8 cellular contexts compared by ENCODE assay signal in the genomic region with DNA sequence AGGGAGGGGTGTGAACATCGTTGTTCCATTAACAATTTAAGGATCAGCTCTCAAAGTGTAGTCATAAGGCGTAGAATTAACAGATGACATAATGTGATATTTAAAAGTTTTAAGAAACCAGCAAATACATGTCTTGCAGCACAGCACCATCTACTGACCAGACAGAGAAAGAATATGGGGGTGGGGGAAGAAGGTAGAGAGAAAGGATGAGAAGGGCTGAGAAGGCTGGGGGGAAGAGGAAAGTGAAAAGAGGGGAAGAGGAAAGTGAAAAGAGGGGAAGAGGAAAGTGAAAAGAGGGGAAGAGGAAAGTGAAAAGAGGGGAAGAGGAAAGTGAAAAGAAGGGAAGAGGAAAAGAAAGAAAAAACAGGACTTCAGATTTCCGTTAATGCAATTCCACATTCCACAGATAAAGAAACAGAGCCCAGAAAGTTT.
DNase-seq lines count a peak whose midpoint lies in the region; ATAC-seq, FAIRE-seq and TF ChIP-seq lines count a peak whose summit lies in the region.

No MANE protein-coding gene starts in this region.

- H3K9me3 Mint-ChIP-seq in astrocyte (ENCODE audit: unreplicated experiment) = no peaks in the 10 kb centered on the region

- H3K4me1 Mint-ChIP-seq in astrocyte (ENCODE audit: low read depth, unreplicated experiment) = peaks cover 19% of the 10 kb centered on the region

- DNase-seq in DMS53 (lab: John Stamatoyannopoulos, UW) = peak; percentile 82
- DNase-seq in NCI-H345 (lab: John Stamatoyannopoulos, UW) = peak; percentile 58
- peak; percentile 75 for DNase-seq in astrocyte (ENCODE audit: low read depth)
- DNase-seq in iris pigment epithelial cell (ENCODE audit: low read depth) = peak; percentile 73
- no peak for DNase-seq in aorta
- no peak for DNase-seq in T1000 (lab: John Stamatoyannopoulos, UW)

- ATAC-seq in HG02759 (IDR thresholded peaks at IDR 0.05; ENCODE audit: unreplicated experiment) = peak; percentile 75
- peak; percentile 84 for ATAC-seq in aorta (ENCODE audit: low FRiP score)
- no peak for ATAC-seq in GM21447 (IDR thresholded peaks at IDR 0.05; ENCODE audit: unreplicated experiment)

- no peak overlapping the region for H3K9ac ChIP-seq in astrocyte (ENCODE audit: low read length)

- H3K27ac ChIP-seq in astrocyte (ENCODE audit: low read depth, low read length) = no peak overlapping the region
- no peak overlapping the region for H3K27ac ChIP-seq in aorta (ENCODE audit: low read depth in 1 of 2, low read length in 2 of 2)

- TF ChIP-seq CTCF in astrocyte (IDR thresholded peaks at IDR 0.05; ENCODE audit: insufficient read depth, low read depth, low read length) = peak; percentile 77

- no peaks in the 10 kb centered on the region for H3K79me2 ChIP-seq in astrocyte (ENCODE audit: insufficient read depth, low read length)

- no peak overlapping the region for H3K4me3 ChIP-seq in astrocyte (ENCODE audit: insufficient read depth, low read depth, low read length)
- H3K4me3 ChIP-seq in aorta (ENCODE audit: low read length in 2 of 2) = no peak overlapping the region

- H3K27ac Mint-ChIP-seq in astrocyte (ENCODE audit: unreplicated experiment) = no peak overlapping the region

- no peak overlapping the region for H2AFZ ChIP-seq in astrocyte (ENCODE audit: low read depth, low read length)

- 6% methylated on average over 3 of the region's 3 CpGs for WGBS in aorta, 2 donors

- no peak overlapping the region for H3K4me2 ChIP-seq in astrocyte (ENCODE audit: low read length)

- intact Hi-C loops in aorta (cut with DNase I) = loop anchor here (5.0 kb wide), 1 partner anchor 1032 kb away; no protein-coding TSS in a partner anchor

- no peaks in the 10 kb centered on the region for H4K20me1 ChIP-seq in astrocyte (ENCODE audit: insufficient read depth, low read length)

- H3K4me1 ChIP-seq in astrocyte (ENCODE audit: insufficient read depth, low read length) = peaks cover 8% of the 10 kb centered on the region
- H3K4me1 ChIP-seq in aorta (ENCODE audit: control insufficient read depth in 1 of 2, insufficient read depth in 2 of 2, low read length in 2 of 2) = no peaks in the 10 kb centered on the region

- no peak for FAIRE-seq in astrocyte (lab: Jason Lieb, UNC)

- H3K27me3 Mint-ChIP-seq in astrocyte (ENCODE audit: low read depth, unreplicated experiment) = no peaks in the 10 kb centered on the region

- H3K4me3 Mint-ChIP-seq in astrocyte (ENCODE audit: unreplicated experiment) = no peak overlapping the region

- no peaks in the 10 kb centered on the region for H3K27me3 ChIP-seq in astrocyte (ENCODE audit: insufficient read depth, low read length)
- no peaks in the 10 kb centered on the region for H3K27me3 ChIP-seq in aorta (ENCODE audit: control insufficient read depth in 1 of 2, insufficient read depth in 2 of 2, low read length in 1 of 2)

- H3K36me3 Mint-ChIP-seq in astrocyte (ENCODE audit: low read depth, unreplicated experiment) = no peaks in the 10 kb centered on the region

- H3K36me3 ChIP-seq in astrocyte (ENCODE audit: insufficient read depth, low read length) (no peaks in the 10 kb centered on the region), aorta (ENCODE audit: control insufficient read depth in 1 of 2, insufficient read depth in 2 of 2, low read length in 1 of 2) (no peaks in the 10 kb centered on the region)

- no peaks in the 10 kb centered on the region for H3K9me3 ChIP-seq in astrocyte (ENCODE audit: insufficient read depth, low read depth, low read length)
- no peaks in the 10 kb centered on the region for H3K9me3 ChIP-seq in aorta (ENCODE audit: control insufficient read depth, low read length)

Comparison
In these comparisons a context has a peak if more than half of its experiments do, and no peak if none do; other contexts are left out.
1. DNase-seq: peak in DMS53 (single experiment), NCI-H345 (single experiment), astrocyte (single experiment) and iris pigment epithelial cell (single experiment); none in aorta (0 of 2) and T1000 (single experiment).